ENCODE assay signal across 8 cellular contexts in genomic region chr2:65128297-65129190, GRCh38. TPM values are rescaled to one million over a fixed set of nuclear protein-coding genes. Genes with fewer than 3 reads are reported as not detected.
DNase-seq lines count a peak whose midpoint lies in the region; ATAC-seq and TF ChIP-seq lines count a peak whose summit lies in the region.

No MANE protein-coding gene starts in this region.

- peak overlapping the region; percentile 94 for H3K4me3 ChIP-seq in choroid plexus epithelial cell (ENCODE audit: low read depth, low read length)
- peak overlapping the region; percentile 100 for H3K4me3 ChIP-seq in mononuclear cell (ENCODE audit: low read length)

- peak; percentile 30 for DNase-seq in GM04503 (ENCODE audit: low read depth)
- DNase-seq in NOMO-1 (lab: John Stamatoyannopoulos, UW; ENCODE audit: unreplicated experiment in 2 of 2) = peak; percentile 70 to 86
- peak; percentile 66 for DNase-seq in choroid plexus epithelial cell (ENCODE audit: low read depth)
- no peak for DNase-seq in stimulated activated naive CD4-positive, alpha-beta T cell treated with Interleukin-2 at 50 U/mL for 16 hours (lab: John Stamatoyannopoulos, UW)
- DNase-seq in COR-L47 (lab: John Stamatoyannopoulos, UW) = no peak
- DNase-seq in GM10266 (ENCODE audit: extremely low spot score) = no peak

- H3K4me1 ChIP-seq in mononuclear cell (ENCODE audit: insufficient read depth, low read length) = peaks cover 49% of the 10 kb centered on the region

- TF ChIP-seq CTCF in choroid plexus epithelial cell (conservative IDR thresholded peaks at IDR 0.05; ENCODE audit: low read depth, low read length) = no peak
- TF ChIP-seq CTCF in GM10266 (IDR thresholded peaks at IDR 0.05; ENCODE audit: control insufficient read depth, insufficient read depth, low read depth, missing control alignments) = no peak

- H3K27me3 ChIP-seq in mononuclear cell (ENCODE audit: insufficient read depth, low read length) = no peaks in the 10 kb centered on the region

- ATAC-seq in HG02885 (IDR thresholded peaks at IDR 0.05; ENCODE audit: poor library complexity, unreplicated experiment) = no peak

- no peaks in the 10 kb centered on the region for H3K9me3 ChIP-seq in mononuclear cell (ENCODE audit: low read depth, low read length)

RNA-seq across cellular contexts. Expression of gene RAB1A, which starts 1.4 kb away (rescaled TPM):
- 81.9 TPM for total RNA-seq in mononuclear cell

Comparison
In these comparisons a context has a peak if more than half of its experiments do, and no peak if none do; other contexts are left out.
1. DNase-seq: peak in GM04503 (single experiment), NOMO-1 (2 of 2) and choroid plexus epithelial cell (single experiment); none in stimulated activated naive CD4-positive, alpha-beta T cell treated with Interleukin-2 at 50 U/mL for 16 hours (single experiment), COR-L47 (single experiment) and GM10266 (single experiment).